Comparison of ENCODE assay signal across 9 cellular contexts in genomic region chr12:124389537-124390441, GRCh38.
DNase-seq lines count a peak whose midpoint lies in the region; ATAC-seq, FAIRE-seq and TF ChIP-seq lines count a peak whose summit lies in the region.
"Had no signal": no experiment of that assay in that cellular context is flagged by ENCODE, and none has a peak within 500 bp of the region (broad histone marks: within the 10 kb centered on the region; RNA-seq: fewer than 3 reads in every experiment).

No MANE protein-coding gene starts in this region.

- H3K9me3 ChIP-seq in mucosa of descending colon (no peaks in the 10 kb centered on the region), transverse colon (no peaks in the 10 kb centered on the region)

- WGBS in transverse colon (ENCODE audit: low coverage in 1 of 2), 2 donors = 56% methylated on average over 16 of the region's 27 CpGs; no CpG with 5 or more reads in 1 of the 2 donors

- H3K4me3 Mint-ChIP-seq in activated naive CD4-positive, alpha-beta T cell treated with anti-CD3 and anti-CD28 coated beads, Interleukin-2, amount 10 ng/mL, durations not matched to agents 7 days and 5 days = peak overlapping the region; percentile 23

- peaks cover 12% of the 10 kb centered on the region for H3K36me3 Mint-ChIP-seq in activated naive CD4-positive, alpha-beta T cell treated with anti-CD3 and anti-CD28 coated beads, Interleukin-2, amount 10 ng/mL, durations not matched to agents 7 days and 5 days

- no peaks in the 10 kb centered on the region for H3K27me3 ChIP-seq in bronchial epithelial cell (ENCODE audit: control insufficient read depth, insufficient read depth, low read length)
- H3K27me3 ChIP-seq in transverse colon = no peaks in the 10 kb centered on the region

- H3K27ac ChIP-seq in transverse colon = peak overlapping the region; percentile 87 to 92 (median 91)

- ATAC-seq in mucosa of descending colon (peak; percentile 52), HG02759 (IDR thresholded peaks at IDR 0.05; ENCODE audit: unreplicated experiment) (no peak)

- TF ChIP-seq POLR2A in transverse colon (IDR thresholded peaks at IDR 0.05) (peak; percentile 4), H54 (IDR thresholded peaks at IDR 0.05; ENCODE audit: low read depth, low read length) (no peak)

- intact Hi-C loops in mucosa of descending colon (cut with DNase I, micrococcal nuclease) = no loop called here
- intact Hi-C loops in transverse colon (cut with DNase I; ENCODE audit: low total_unique reads) = loop anchor here (5.0 kb wide), 1 partner anchor 33 kb away; no protein-coding TSS in a partner anchor

- no peak for DNase-seq in activated naive CD4-positive, alpha-beta T cell treated with anti-CD3 and anti-CD28 coated beads, Interleukin-2, amount 10 ng/mL, durations not matched to agents 7 days and 5 days
- no peak for DNase-seq in activated naive CD4-positive, alpha-beta T cell treated with anti-CD3 and anti-CD28 coated beads, Interleukin-2, amount 50 U/mL, for 16 hours
- DNase-seq in bronchial epithelial cell (ENCODE audit: low read depth) (no peak), mucosa of descending colon (peak in 2 of 3 donors; percentile 63 to 64), transverse colon (peak; percentile 48), RPMI8226 (no peak), H54 (ENCODE audit: insufficient read length, low spot score) (no peak)

- CTCF ChIA-PET in activated naive CD4-positive, alpha-beta T cell treated with anti-CD3 and anti-CD28 coated beads, Interleukin-2, amount 10 ng/mL, durations not matched to agents 7 days and 5 days (lab: Charles Lee) = interaction anchor here (0.5 to 1.6 kb wide), 2 partner anchors 9 to 156 kb away, joined by 3 to 8 read pairs; no protein-coding TSS in a partner anchor

- no peak for TF ChIP-seq EP300 in transverse colon (IDR thresholded peaks at IDR 0.05; ENCODE audit: low read depth)

- no peaks in the 10 kb centered on the region for H3K9me3 Mint-ChIP-seq in activated naive CD4-positive, alpha-beta T cell treated with anti-CD3 and anti-CD28 coated beads, Interleukin-2, amount 10 ng/mL, durations not matched to agents 7 days and 5 days

- in situ Hi-C loops in transverse colon (cut with MboI; ENCODE audit: low pct_ligation_motif_present in 1 of 4, low pct_unique_long_range_greater_than_20kb in 1 of 4, low sequenced_read_pairs in 3 of 4) = loop anchor here in 1 of 4 donors (25.0 kb wide), 1 partner anchor 373 kb away; no protein-coding TSS in a partner anchor

- H3K36me3 ChIP-seq in bronchial epithelial cell (ENCODE audit: control insufficient read depth, insufficient read depth, low read length) (peaks cover 6% of the 10 kb centered on the region), mucosa of descending colon (ENCODE audit: low read depth) (no peaks in the 10 kb centered on the region), transverse colon (peaks cover 0 to 3% (median 0%) of the 10 kb centered on the region in 4 donors)

- H3K4me3 ChIP-seq in bronchial epithelial cell (ENCODE audit: low read depth, low read length) (no peak overlapping the region), mucosa of descending colon (no peak overlapping the region), transverse colon (peak overlapping the region in 3 of 4 donors; percentile 25 to 60 (median 45))

- H3K27me3 Mint-ChIP-seq in activated naive CD4-positive, alpha-beta T cell treated with anti-CD3 and anti-CD28 coated beads, Interleukin-2, amount 10 ng/mL, durations not matched to agents 7 days and 5 days = peaks cover 4% of the 10 kb centered on the region

- peak overlapping the region; percentile 24 for H3K27ac Mint-ChIP-seq in activated naive CD4-positive, alpha-beta T cell treated with anti-CD3 and anti-CD28 coated beads, Interleukin-2, amount 10 ng/mL, durations not matched to agents 7 days and 5 days

- peaks cover 36% of the 10 kb centered on the region for H3K4me1 Mint-ChIP-seq in activated naive CD4-positive, alpha-beta T cell treated with anti-CD3 and anti-CD28 coated beads, Interleukin-2, amount 10 ng/mL, durations not matched to agents 7 days and 5 days

- FAIRE-seq in bronchial epithelial cell (lab: Jason Lieb, UNC) (peak; percentile 52), H54 (lab: Jason Lieb, UNC) (no peak)
- FAIRE-seq: TTC549 had no signal

- H3K4me1 ChIP-seq in mucosa of descending colon (ENCODE audit: low read depth) = peaks cover 46% of the 10 kb centered on the region
- H3K4me1 ChIP-seq in transverse colon = peaks cover 57 to 86% (median 70%) of the 10 kb centered on the region in 4 donors

- TF ChIP-seq CTCF in bronchial epithelial cell (IDR thresholded peaks at IDR 0.05; ENCODE audit: insufficient read depth, low read length, severe bottlenecking) (no peak), mucosa of descending colon (IDR thresholded peaks at IDR 0.05) (no peak), transverse colon (IDR thresholded peaks at IDR 0.05) (no peak)

Comparison
In these comparisons a context has a peak if more than half of its experiments do, and no peak if none do; other contexts are left out.
1. DNase-seq: peak in mucosa of descending colon (2 of 3) and transverse colon (single experiment); none in activated naive CD4-positive, alpha-beta T cell treated with anti-CD3 and anti-CD28 coated beads, Interleukin-2, amount 10 ng/mL, durations not matched to agents 7 days and 5 days (single experiment), activated naive CD4-positive, alpha-beta T cell treated with anti-CD3 and anti-CD28 coated beads, Interleukin-2, amount 50 U/mL, for 16 hours (single experiment), bronchial epithelial cell (single experiment), RPMI8226 (single experiment) and H54 (single experiment).
2. H3K4me3 ChIP-seq: peak in transverse colon (3 of 4); none in bronchial epithelial cell (single experiment) and mucosa of descending colon (single experiment).